ENCODE assay signal across 11 cellular contexts in genomic region chr6:219641-220198, GRCh38.
A peak's percentile ranks its signal among the peaks of the same experiment; 100 is the strongest.
DNase-seq lines count a peak whose midpoint lies in the region; ATAC-seq, FAIRE-seq and TF ChIP-seq lines count a peak whose summit lies in the region.
"Had no signal": no experiment of that assay in that cellular context is flagged by ENCODE, and none has a peak within 500 bp of the region (broad histone marks: within the 10 kb centered on the region; RNA-seq: fewer than 3 reads in every experiment).

No MANE protein-coding gene starts in this region.

- H3K4me3 Mint-ChIP-seq in MCF 10A (ENCODE audit: unreplicated experiment) (no peak overlapping the region), activated B cell treated with CpG ODN at 0.5 μM for 24 hours (peak overlapping the region; percentile 65)
- H3K4me3 Mint-ChIP-seq: T-helper 1 cell treated with Interleukin-12 subunit alpha and Interleukin-12 subunit beta and Interleukin-4 antibody, amounts not matched to agents 30 μg/mL and 1 μg/mL, for 36 hours had no signal

- no peaks in the 10 kb centered on the region for H4K20me1 ChIP-seq in mammary epithelial cell (ENCODE audit: insufficient read depth, low read length)

- H3K36me3 Mint-ChIP-seq in MCF 10A (ENCODE audit: insufficient read depth, unreplicated experiment), result no peaks in the 10 kb centered on the region
- no peaks in the 10 kb centered on the region for H3K36me3 Mint-ChIP-seq in activated B cell treated with CpG ODN at 0.5 μM for 24 hours (ENCODE audit: low read depth)

- no peaks in the 10 kb centered on the region for H3K9me3 Mint-ChIP-seq in MCF 10A (ENCODE audit: unreplicated experiment)
- no peaks in the 10 kb centered on the region for H3K9me3 Mint-ChIP-seq in activated B cell treated with CpG ODN at 0.5 μM for 24 hours

- H3K36me3 ChIP-seq in mammary epithelial cell (ENCODE audit: insufficient read depth, low read length), result no peaks in the 10 kb centered on the region
- H3K36me3 ChIP-seq: BE2C had no signal

- dilution Hi-C loops in mammary epithelial cell (cut with HindIII; ENCODE audit: low sequenced_read_pairs), result no loop called here

- H3K4me1 Mint-ChIP-seq in MCF 10A (ENCODE audit: insufficient read depth, unreplicated experiment) (peaks cover 43% of the 10 kb centered on the region), activated B cell treated with CpG ODN at 0.5 μM for 24 hours (peaks cover 85% of the 10 kb centered on the region)

- H3K27me3 Mint-ChIP-seq in MCF 10A (ENCODE audit: insufficient read depth, unreplicated experiment), result no peaks in the 10 kb centered on the region
- no peaks in the 10 kb centered on the region for H3K27me3 Mint-ChIP-seq in activated B cell treated with CpG ODN at 0.5 μM for 24 hours

- BruUV-seq in MCF 10A (replicated peaks; lab: Mats Ljungman, UMichigan), result no TSS peak
- no TSS peak for BruUV-seq in mammary epithelial cell (replicated peaks; lab: Mats Ljungman, UMichigan)

- 80% methylated on average over 13 of the region's 17 CpGs for WGBS in mammary epithelial cell (ENCODE audit: low coverage, missing lambda C conversion rate)

- H3K79me2 ChIP-seq in mammary epithelial cell (ENCODE audit: insufficient read depth, low read length), result no peaks in the 10 kb centered on the region

- no peak overlapping the region for H3K27ac ChIP-seq in mammary epithelial cell (ENCODE audit: insufficient read depth, low read depth, low read length)
- H3K27ac ChIP-seq: skin epidermis had no signal

- peak; percentile 22 for ATAC-seq in activated B cell treated with CpG ODN at 0.5 μM for 24 hours (ENCODE audit: low read depth)
- no peak for ATAC-seq in left colon
- ATAC-seq in GM19395 (IDR thresholded peaks at IDR 0.05; ENCODE audit: unreplicated experiment), result no peak

- intact Hi-C loops in MCF 10A (cut with micrococcal nuclease) (loop anchor here (5.0 kb wide), 1 partner anchor 32 kb away; no protein-coding TSS in a partner anchor), mammary epithelial cell (cut with micrococcal nuclease) (loop anchor here (5.0 kb wide), 1 partner anchor 73 kb away; the partner anchor contains the start of gene DUSP22), activated B cell treated with CpG ODN at 0.5 μM for 24 hours (cut with micrococcal nuclease) (loop anchor here (2.0 to 10.0 kb wide), 2 partner anchors 31 to 495 kb away; no protein-coding TSS in a partner anchor), left colon (cut with DNase I, micrococcal nuclease) (no loop called here)

- DNase-seq in MCF 10A (ENCODE audit: unreplicated experiment), result peak; percentile 85
- DNase-seq in mammary epithelial cell, result no peak
- peak; percentile 49 for DNase-seq in activated B cell treated with CpG ODN at 0.5 μM for 24 hours
- peak; percentile 50 to 53 for DNase-seq in left colon
- DNase-seq in urothelium cell line (ENCODE audit: low spot score), result peak; percentile 40
- no peak for DNase-seq in stimulated activated CD4-positive, alpha-beta T cell treated with anti-CD3 and anti-CD28 coated beads, Interleukin-1b, Interleukin-23, amount 100 ng/mL, for 48 hours
- DNase-seq in D341Med (ENCODE audit: low spot score), result no peak
- DNase-seq: BE2C had no signal

- H2AFZ ChIP-seq in mammary epithelial cell (ENCODE audit: low read depth, low read length), result no peak overlapping the region

- H3K27ac Mint-ChIP-seq in MCF 10A (ENCODE audit: low read depth, unreplicated experiment) (no peak overlapping the region), activated B cell treated with CpG ODN at 0.5 μM for 24 hours (peak overlapping the region; percentile 90)
- H3K27ac Mint-ChIP-seq: T-helper 1 cell treated with Interleukin-12 subunit alpha and Interleukin-12 subunit beta and Interleukin-4 antibody, amounts not matched to agents 30 μg/mL and 1 μg/mL, for 36 hours had no signal

- H3K4me2 ChIP-seq in mammary epithelial cell (ENCODE audit: insufficient read depth, low read depth, low read length), result no peak overlapping the region

- POLR2A ChIA-PET in MCF 10A (lab: Yijun Ruan, JAX), result no interaction called here
- POLR2A ChIA-PET in activated B cell treated with CpG ODN at 0.5 μM for 24 hours (lab: Charles Lee), result interaction anchor here (1.1 to 6.7 kb wide), 13 partner anchors 6 to 185 kb away, joined by 3 to 137 read pairs (median 20); partner anchors contain the start of genes DUSP22 and IRF4

- no peak overlapping the region for H3K9ac ChIP-seq in mammary epithelial cell (ENCODE audit: insufficient read depth, low read length)

- in situ Hi-C loops in mammary epithelial cell (cut with MboI; ENCODE audit: low sequenced_read_pairs in 2 of 2), result no loop called here

- no peaks in the 10 kb centered on the region for H3K9me3 ChIP-seq in mammary epithelial cell (replicated peaks; ENCODE audit: insufficient read depth, low read length)
- H3K9me3 ChIP-seq: BE2C had no signal

- no peak overlapping the region for H3K4me3 ChIP-seq in mammary epithelial cell (replicated peaks in 1 of 3; ENCODE audit: insufficient read depth in 1 of 3, low read depth in 2 of 3, low read length in 3 of 3)
- H3K4me3 ChIP-seq: skin epidermis had no signal

- peaks cover 10% of the 10 kb centered on the region for H3K4me1 ChIP-seq in mammary epithelial cell (ENCODE audit: insufficient read depth, low read length)
- H3K4me1 ChIP-seq: BE2C had no signal

- CTCF ChIA-PET in MCF 10A (lab: Yijun Ruan, JAX) (no interaction called here), mammary epithelial cell (lab: Charles Lee; ENCODE audit: low non-redundant PET) (no interaction called here), activated B cell treated with CpG ODN at 0.5 μM for 24 hours (lab: Charles Lee) (interaction anchor here (1.0 to 4.5 kb wide), 4 partner anchors 7 to 67 kb away, joined by 4 to 27 read pairs (median 8); no protein-coding TSS in a partner anchor)

- FAIRE-seq in urothelium cell line (lab: Jason Lieb, UNC), result no peak

- no peaks in the 10 kb centered on the region for H3K27me3 ChIP-seq in mammary epithelial cell (ENCODE audit: insufficient read depth, low read length)

- TF ChIP-seq CTCF in MCF 10A (IDR thresholded peaks at IDR 0.05; ENCODE audit: unreplicated experiment), result no peak
- TF ChIP-seq CTCF in mammary epithelial cell (conservative IDR thresholded peaks at IDR 0.05 in 1 of 2, IDR thresholded peaks at IDR 0.05 in 1 of 2; ENCODE audit: extremely low read depth in 1 of 2, insufficient read depth in 1 of 2, low read depth in 1 of 2, low read length in 2 of 2), result no peak
- TF ChIP-seq CTCF in activated B cell treated with CpG ODN at 0.5 μM for 24 hours (IDR thresholded peaks at IDR 0.05), result no peak

Comparison
In these comparisons a context has a peak if more than half of its experiments do, and no peak if none do; other contexts are left out.
1. DNase-seq: peak in MCF 10A (single experiment), activated B cell treated with CpG ODN at 0.5 μM for 24 hours (single experiment), left colon (2 of 2) and urothelium cell line (single experiment); none in mammary epithelial cell (single experiment), stimulated activated CD4-positive, alpha-beta T cell treated with anti-CD3 and anti-CD28 coated beads, Interleukin-1b, Interleukin-23, amount 100 ng/mL, for 48 hours (single experiment) and D341Med (single experiment).
2. intact Hi-C loops: an anchor here in MCF 10A (5.0 kb wide), mammary epithelial cell (5.0 kb wide) and activated B cell treated with CpG ODN at 0.5 μM for 24 hours (2.0 to 10.0 kb wide); none called in left colon.